In genomic region chr7:39854616-39855324, GRCh38 we compare ENCODE assay signal across 8 cellular contexts.
A peak's percentile ranks its signal among the peaks of the same experiment; 100 is the strongest.
DNase-seq lines count a peak whose midpoint lies in the region; ATAC-seq lines count a peak whose summit lies in the region.
"Not testable (repeated sequence)": the region's sequence is repeated elsewhere in the genome, so short reads cannot be mapped to it uniquely, and the experiment has no call there.

No MANE protein-coding gene starts in this region.

- CTCF ChIA-PET in CD4-positive, alpha-beta memory T cell (lab: Charles Lee; ENCODE audit: partially characterized antibody) = interaction anchor here (1.1 kb wide), 1 partner anchor 41 kb away, joined by 3 read pairs; no protein-coding TSS in a partner anchor
- CTCF ChIA-PET in activated naive CD4-positive, alpha-beta T cell treated with anti-CD3 and anti-CD28 coated beads, Interleukin-2, amount 10 ng/mL, durations not matched to agents 7 days and 5 days (lab: Charles Lee) = not testable (repeated sequence)

- H3K27me3 ChIP-seq in CD4-positive, alpha-beta memory T cell (ENCODE audit: insufficient read depth, low read length); MG63; mononuclear cell (ENCODE audit: insufficient read depth, low read length): not testable (repeated sequence)

- not testable (repeated sequence) for H3K9me3 Mint-ChIP-seq in CD4-positive, alpha-beta memory T cell; activated naive CD4-positive, alpha-beta T cell treated with anti-CD3 and anti-CD28 coated beads, Interleukin-2, amount 10 ng/mL, durations not matched to agents 7 days and 5 days; stimulated activated naive CD8-positive, alpha-beta T cell treated with anti-CD3 and anti-CD28 coated beads, Interleukin-15, amount 100 ng/mL, for 72 hours

- not testable (repeated sequence) for DNase-seq in CD4-positive, alpha-beta memory T cell; activated naive CD4-positive, alpha-beta T cell treated with anti-CD3 and anti-CD28 coated beads, Interleukin-2, amount 10 ng/mL, durations not matched to agents 7 days and 5 days
- DNase-seq in MG63 = peak; percentile 2
- DNase-seq in stimulated activated naive CD8-positive, alpha-beta T cell treated with anti-CD3 and anti-CD28 coated beads, Interleukin-15, amount 100 ng/mL, for 72 hours = peak in 1 of 2 donors; percentile 5

- H3K36me3 Mint-ChIP-seq in CD4-positive, alpha-beta memory T cell; activated naive CD4-positive, alpha-beta T cell treated with anti-CD3 and anti-CD28 coated beads, Interleukin-2, amount 10 ng/mL, durations not matched to agents 7 days and 5 days: not testable (repeated sequence)

- POLR2A ChIA-PET in CD4-positive, alpha-beta memory T cell (lab: Charles Lee; ENCODE audit: partially characterized antibody) = not testable (repeated sequence)

- H3K27ac ChIP-seq in CD4-positive, alpha-beta memory T cell (ENCODE audit: low read depth, low read length) = not testable (repeated sequence)

- not testable (repeated sequence) for H3K9me3 ChIP-seq in CD4-positive, alpha-beta memory T cell (ENCODE audit: control insufficient read depth in 1 of 2, low read length in 2 of 2); MG63; mononuclear cell (ENCODE audit: low read depth, low read length)

- not testable (repeated sequence) for H3K4me3 ChIP-seq in CD4-positive, alpha-beta memory T cell (ENCODE audit: low read length in 2 of 2)
- H3K4me3 ChIP-seq in MG63 (peak overlapping the region; percentile 39), mononuclear cell (ENCODE audit: low read length) (peak overlapping the region; percentile 10)

- H3K4me1 Mint-ChIP-seq in CD4-positive, alpha-beta memory T cell; activated naive CD4-positive, alpha-beta T cell treated with anti-CD3 and anti-CD28 coated beads, Interleukin-2, amount 10 ng/mL, durations not matched to agents 7 days and 5 days; stimulated activated naive CD8-positive, alpha-beta T cell treated with anti-CD3 and anti-CD28 coated beads, Interleukin-15, amount 100 ng/mL, for 72 hours: not testable (repeated sequence)

- not testable (repeated sequence) for H3K4me1 ChIP-seq in CD4-positive, alpha-beta memory T cell (ENCODE audit: insufficient read depth, low read length); mononuclear cell (ENCODE audit: insufficient read depth, low read length)

- ATAC-seq in GM19452 (IDR thresholded peaks at IDR 0.05; ENCODE audit: unreplicated experiment) (peak; percentile 72), HG02840 (IDR thresholded peaks at IDR 0.05; ENCODE audit: low FRiP score, unreplicated experiment) (peak; percentile 60), esophagus mucosa (peak; percentile 74)
- peak; percentile 99 for ATAC-seq in stimulated activated naive CD8-positive, alpha-beta T cell treated with anti-CD3 and anti-CD28 coated beads, Interleukin-15, amount 100 ng/mL, for 72 hours

- not testable (repeated sequence) for H3K36me3 ChIP-seq in CD4-positive, alpha-beta memory T cell (ENCODE audit: insufficient read depth, low read length); MG63

- H3K4me3 Mint-ChIP-seq in CD4-positive, alpha-beta memory T cell = peak overlapping the region; percentile 67 to 92 (median 83)
- H3K4me3 Mint-ChIP-seq in activated naive CD4-positive, alpha-beta T cell treated with anti-CD3 and anti-CD28 coated beads, Interleukin-2, amount 10 ng/mL, durations not matched to agents 7 days and 5 days = peak overlapping the region; percentile 63
- peak overlapping the region; percentile 64 to 87 for H3K4me3 Mint-ChIP-seq in stimulated activated naive CD8-positive, alpha-beta T cell treated with anti-CD3 and anti-CD28 coated beads, Interleukin-15, amount 100 ng/mL, for 72 hours

- intact Hi-C loops in CD4-positive, alpha-beta memory T cell (cut with micrococcal nuclease) = not testable (repeated sequence)

- not testable (repeated sequence) for H3K27ac Mint-ChIP-seq in CD4-positive, alpha-beta memory T cell; activated naive CD4-positive, alpha-beta T cell treated with anti-CD3 and anti-CD28 coated beads, Interleukin-2, amount 10 ng/mL, durations not matched to agents 7 days and 5 days
- H3K27ac Mint-ChIP-seq in stimulated activated naive CD8-positive, alpha-beta T cell treated with anti-CD3 and anti-CD28 coated beads, Interleukin-15, amount 100 ng/mL, for 72 hours = peak overlapping the region in 1 of 2 donors; percentile 62

- H3K27me3 Mint-ChIP-seq in CD4-positive, alpha-beta memory T cell = peaks cover 25 to 36% of the 10 kb centered on the region in 2 donors
- peaks cover 26% of the 10 kb centered on the region for H3K27me3 Mint-ChIP-seq in activated naive CD4-positive, alpha-beta T cell treated with anti-CD3 and anti-CD28 coated beads, Interleukin-2, amount 10 ng/mL, durations not matched to agents 7 days and 5 days
- peaks cover 37% of the 10 kb centered on the region for H3K27me3 Mint-ChIP-seq in stimulated activated naive CD8-positive, alpha-beta T cell treated with anti-CD3 and anti-CD28 coated beads, Interleukin-15, amount 100 ng/mL, for 72 hours
